Comparison of ENCODE assay signal across 13 cellular contexts in the genomic region with DNA sequence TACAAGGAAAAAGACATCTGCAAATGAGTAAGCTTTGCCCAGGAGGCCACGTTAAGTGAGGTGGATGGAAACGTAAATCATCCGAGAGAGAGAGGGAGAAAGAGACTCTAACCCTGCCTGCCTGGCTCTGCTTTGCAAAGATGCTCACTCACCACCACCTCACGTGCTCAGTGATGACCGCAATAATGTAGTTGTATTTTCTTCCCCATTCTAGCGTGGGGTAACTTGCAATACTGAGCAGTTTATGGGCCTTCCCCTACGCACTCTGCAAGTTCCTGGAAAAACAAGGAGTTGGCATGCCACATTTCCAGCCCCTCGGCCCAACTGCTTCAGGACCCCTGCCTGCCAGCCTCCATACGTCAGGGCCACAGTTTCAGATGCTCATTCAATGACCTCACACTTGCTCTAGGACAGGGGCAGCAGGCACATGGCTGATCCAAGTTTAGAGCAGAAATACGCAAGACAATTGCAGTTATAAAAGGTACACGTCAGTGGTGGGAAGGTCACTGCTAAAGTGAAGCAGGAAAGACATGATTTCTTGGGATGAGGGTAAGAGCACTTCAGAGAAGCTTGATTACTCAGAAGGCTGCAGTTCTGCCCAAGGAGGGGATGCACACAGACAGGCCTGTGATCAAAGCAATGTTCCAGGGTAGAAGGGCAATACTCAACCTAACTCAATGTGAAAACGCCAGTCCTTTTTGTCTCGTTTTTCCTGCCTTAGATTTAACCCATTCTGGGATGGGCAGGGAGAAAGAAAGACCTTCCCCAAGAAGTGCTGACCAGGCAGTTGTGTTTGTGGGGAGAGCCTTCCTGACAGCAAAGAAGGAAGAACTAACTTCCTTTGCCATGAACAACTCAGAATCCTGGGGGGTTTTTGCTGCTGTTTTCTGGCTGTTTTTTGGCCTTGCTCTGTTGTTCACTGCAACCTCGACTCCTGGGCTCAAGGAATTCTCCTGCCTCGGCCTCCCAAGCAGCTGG.
A peak's percentile ranks its signal among the peaks of the same experiment; 100 is the strongest.
DNase-seq lines count a peak whose midpoint lies in the region; ATAC-seq, FAIRE-seq and TF ChIP-seq lines count a peak whose summit lies in the region.
"Had no signal": no experiment of that assay in that cellular context is flagged by ENCODE, and none has a peak within 500 bp of the region (broad histone marks: within the 10 kb centered on the region; RNA-seq: fewer than 3 reads in every experiment).

No MANE protein-coding gene starts in this region.

- TF ChIP-seq RAD21 in A549 (conservative IDR thresholded peaks at IDR 0.05 in 1 of 2, IDR thresholded peaks at IDR 0.05 in 1 of 2), result no peak

- H2BK120ac ChIP-seq in neuronal stem cell (ENCODE audit: low read depth, low read length), result no peak overlapping the region

- no peak overlapping the region for H4K8ac ChIP-seq in neuronal stem cell (ENCODE audit: low read depth, low read length)

- CTCF ChIA-PET in A549 (lab: Yijun Ruan, JAX), result interaction anchor here (0.6 to 1.8 kb wide), 6 partner anchors 11 to 424 kb away, joined by 3 to 9 read pairs (median 3); a partner anchor contains a TSS

- H3K36me3 Mint-ChIP-seq in activated T-cell treated with anti-CD3 and anti-CD28 coated beads, Interleukin-2, amount 50 U/mL, for 24 hours (ENCODE audit: low read depth), result no peaks in the 10 kb centered on the region
- H3K36me3 Mint-ChIP-seq in glutamatergic neuron (ENCODE audit: unreplicated experiment), result peaks cover 3% of the 10 kb centered on the region

- no peak overlapping the region for H3K4ac ChIP-seq in neuronal stem cell (ENCODE audit: low read length)

- no peak for TF ChIP-seq POLR2A in A549 (IDR thresholded peaks at IDR 0.05; ENCODE audit: low read length)

- H3K9me3 Mint-ChIP-seq in activated T-cell treated with anti-CD3 and anti-CD28 coated beads, Interleukin-2, amount 50 U/mL, for 24 hours, result no peaks in the 10 kb centered on the region
- peaks cover 2% of the 10 kb centered on the region for H3K9me3 Mint-ChIP-seq in glutamatergic neuron (ENCODE audit: unreplicated experiment)

- H3K9ac ChIP-seq in neuronal stem cell (ENCODE audit: low read depth, low read length, poor library complexity), result peak overlapping the region; percentile 3
- H3K9ac ChIP-seq: KMS-11 had no signal

- H2AK5ac ChIP-seq in neuronal stem cell (ENCODE audit: low read depth, low read length), result no peak overlapping the region

- H3K23ac ChIP-seq in neuronal stem cell (ENCODE audit: low read depth, low read length, poor library complexity), result peak overlapping the region; percentile 12

- no peak overlapping the region for H3K18ac ChIP-seq in neuronal stem cell (ENCODE audit: low read length)

- H3K27me3 ChIP-seq in neuronal stem cell (ENCODE audit: control insufficient read depth in 3 of 3, insufficient read depth in 3 of 3, low read depth in 1 of 3, low read length in 3 of 3), result peaks cover 0 to 17% (median 0%) of the 10 kb centered on the region in 3 experiments
- H3K27me3 ChIP-seq: dorsolateral prefrontal cortex had no signal

- H3K4me2 ChIP-seq in A549 (no peak overlapping the region), neuronal stem cell (ENCODE audit: insufficient read depth, low read length, poor library complexity, severe bottlenecking) (no peak overlapping the region)
- H3K4me2 ChIP-seq: KMS-11, smooth muscle cell had no signal

- no peak overlapping the region for H3K27ac Mint-ChIP-seq in activated T-cell treated with anti-CD3 and anti-CD28 coated beads, Interleukin-2, amount 50 U/mL, for 24 hours
- no peak overlapping the region for H3K27ac Mint-ChIP-seq in glutamatergic neuron (ENCODE audit: unreplicated experiment)
- H3K27ac Mint-ChIP-seq: activated CD4-positive, alpha-beta T cell treated with anti-CD3 and anti-CD28 coated beads for 36 hours had no signal

- WGBS in A549 (ENCODE audit: missing lambda C conversion rate), result 69% methylated on average over 15 of the region's 15 CpGs
- WGBS in neuronal stem cell (ENCODE audit: extremely low coverage in 2 of 2, insufficient read length in 2 of 2, insufficient replicate concordance in 1 of 2), 2 donors, result no CpG with 5 or more reads among the region's 15 CpGs

- no peak overlapping the region for H3K4me3 ChIP-seq in A549
- H3K4me3 ChIP-seq in neuronal stem cell (ENCODE audit: low read length in 2 of 2), result no peak overlapping the region
- H3K4me3 ChIP-seq: dorsolateral prefrontal cortex, smooth muscle cell had no signal

- H3K27ac ChIP-seq in A549 (no peak overlapping the region), neuronal stem cell (replicated peaks; ENCODE audit: low read length) (no peak overlapping the region)
- H3K27ac ChIP-seq: KMS-11 had no signal

- FAIRE-seq in A549 (lab: Jason Lieb, UNC), result no peak

- H2BK5ac ChIP-seq in neuronal stem cell (ENCODE audit: low read length), result no peak overlapping the region

- H2BK12ac ChIP-seq in neuronal stem cell (ENCODE audit: low read length), result no peak overlapping the region

- peaks cover 24% of the 10 kb centered on the region for H3K4me1 Mint-ChIP-seq in activated T-cell treated with anti-CD3 and anti-CD28 coated beads, Interleukin-2, amount 50 U/mL, for 24 hours (ENCODE audit: low read depth)
- H3K4me1 Mint-ChIP-seq in glutamatergic neuron (ENCODE audit: low read depth, unreplicated experiment), result peaks cover 5% of the 10 kb centered on the region

- no peaks in the 10 kb centered on the region for H3K79me1 ChIP-seq in neuronal stem cell (ENCODE audit: low read depth, low read length)

- POLR2A ChIA-PET in A549 (lab: Yijun Ruan, JAX), result no interaction called here

- TF ChIP-seq CTCF in A549 (IDR thresholded peaks at IDR 0.05) (no peak), glutamatergic neuron (IDR thresholded peaks at IDR 0.05; ENCODE audit: partially characterized antibody, unreplicated experiment) (no peak)

- H3K36me3 ChIP-seq in neuronal stem cell (replicated peaks in 1 of 2; ENCODE audit: control insufficient read depth in 2 of 2, insufficient read depth in 2 of 2, low read length in 2 of 2), result no peaks in the 10 kb centered on the region

- DNase-seq in A549 (ENCODE audit: low read depth in 1 of 2, low spot score in 1 of 2) (no peak), NOMO-1 (lab: John Stamatoyannopoulos, UW; ENCODE audit: unreplicated experiment in 2 of 2) (peak; percentile 81 to 94), Right ventricle myocardium superior (no peak), neuronal stem cell (ENCODE audit: low spot score) (no peak), GOT3 (lab: John Stamatoyannopoulos, UW) (no peak), glutamatergic neuron (no peak), NCI-H2107 treated with DMSO at 0.1 percent for 48 hours (lab: John Stamatoyannopoulos, UW; ENCODE audit: unreplicated experiment) (no peak)
- DNase-seq in activated T-cell treated with anti-CD3 and anti-CD28 coated beads, Interleukin-2, amount 50 U/mL, for 24 hours, result no peak
- DNase-seq: activated CD4-positive, alpha-beta T cell treated with anti-CD3 and anti-CD28 coated beads for 36 hours; dorsolateral prefrontal cortex; NCI-H2081 had no signal

- H3K4me1 ChIP-seq in A549 (no peaks in the 10 kb centered on the region), neuronal stem cell (ENCODE audit: control insufficient read depth in 2 of 2, insufficient read depth in 1 of 2, low read depth in 1 of 2, low read length in 2 of 2) (peaks cover 0 to 3% of the 10 kb centered on the region in 2 donors)

- no peaks in the 10 kb centered on the region for H3K27me3 Mint-ChIP-seq in activated T-cell treated with anti-CD3 and anti-CD28 coated beads, Interleukin-2, amount 50 U/mL, for 24 hours
- H3K27me3 Mint-ChIP-seq in glutamatergic neuron (ENCODE audit: unreplicated experiment), result peaks cover 3% of the 10 kb centered on the region
- H3K27me3 Mint-ChIP-seq: activated CD4-positive, alpha-beta T cell treated with anti-CD3 and anti-CD28 coated beads for 36 hours had no signal

- TF ChIP-seq EP300 in A549 (IDR thresholded peaks at IDR 0.05), result no peak

- no peak overlapping the region for H2BK15ac ChIP-seq in neuronal stem cell (ENCODE audit: low read length)

- no peak overlapping the region for H3K14ac ChIP-seq in neuronal stem cell (ENCODE audit: low read length)

- no peak for ATAC-seq in A549
- peak; percentile 54 for ATAC-seq in Right ventricle myocardium superior (ENCODE audit: poor library complexity)
- ATAC-seq: activated CD4-positive, alpha-beta T cell treated with anti-CD3 and anti-CD28 coated beads for 36 hours had no signal

- H3K9me3 ChIP-seq in A549, result no peaks in the 10 kb centered on the region
- H3K9me3 ChIP-seq in neuronal stem cell (replicated peaks in 1 of 2; ENCODE audit: control insufficient read depth in 2 of 2, insufficient read depth in 1 of 2, low read depth in 1 of 2, low read length in 2 of 2), result no peaks in the 10 kb centered on the region

- intact Hi-C loops in Right ventricle myocardium superior (cut with DNase I), result loop anchor here (5.0 to 10.0 kb wide), 3 partner anchors 421 to 494 kb away; a partner anchor contains a TSS

- H4K91ac ChIP-seq in neuronal stem cell (ENCODE audit: low read depth, low read length, poor library complexity), result no peak overlapping the region

- H3K4me3 Mint-ChIP-seq in activated T-cell treated with anti-CD3 and anti-CD28 coated beads, Interleukin-2, amount 50 U/mL, for 24 hours, result no peak overlapping the region
- H3K4me3 Mint-ChIP-seq in glutamatergic neuron (ENCODE audit: unreplicated experiment), result no peak overlapping the region
- H3K4me3 Mint-ChIP-seq: activated CD4-positive, alpha-beta T cell treated with anti-CD3 and anti-CD28 coated beads for 36 hours had no signal

- no peak overlapping the region for H2AFZ ChIP-seq in neuronal stem cell (ENCODE audit: low read length)

TF ChIP-seq in A549, 52 proteins besides CTCF, POLR2A, EP300 and RAD21:
- TF ChIP-seq TFCP2L1 (CRISPR knock-in tag; IDR thresholded peaks at IDR 0.05) (no peak), MAFK (IDR thresholded peaks at IDR 0.05; ENCODE audit: partially characterized antibody) (peak; percentile 87)

Comparison
In these comparisons a context has a peak if more than half of its experiments do, and no peak if none do; other contexts are left out.
1. DNase-seq: peak in NOMO-1 (2 of 2); none in A549 (0 of 2), Right ventricle myocardium superior (single experiment), neuronal stem cell (single experiment), GOT3 (single experiment), activated T-cell treated with anti-CD3 and anti-CD28 coated beads, Interleukin-2, amount 50 U/mL, for 24 hours (single experiment), glutamatergic neuron (single experiment) and NCI-H2107 treated with DMSO at 0.1 percent for 48 hours (single experiment).